9 cellular contexts compared by ENCODE assay signal in the genomic region with DNA sequence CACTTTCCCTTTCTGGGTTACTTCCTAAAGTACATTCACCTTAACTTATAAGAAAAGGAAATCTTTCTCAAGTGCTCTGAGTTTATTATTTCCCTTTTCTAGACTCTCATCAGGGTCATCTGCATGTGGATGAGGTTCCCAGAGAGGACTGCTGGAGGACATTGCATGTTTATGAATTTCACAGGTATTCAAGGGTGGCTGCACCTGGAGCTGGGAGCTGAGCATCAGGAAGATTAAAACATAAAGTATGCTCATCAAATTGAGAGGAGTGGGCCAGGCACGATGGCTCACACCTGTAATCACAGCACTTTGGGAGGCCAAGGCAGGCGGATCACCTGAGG. TPM values are rescaled to one million over a fixed set of nuclear protein-coding genes. Genes with fewer than 3 reads are reported as not detected.
A peak's percentile ranks its signal among the peaks of the same experiment; 100 is the strongest.
DNase-seq lines count a peak whose midpoint lies in the region; ATAC-seq, FAIRE-seq and TF ChIP-seq lines count a peak whose summit lies in the region.
"Had no signal": no experiment of that assay in that cellular context is flagged by ENCODE, and none has a peak within 500 bp of the region (broad histone marks: within the 10 kb centered on the region; RNA-seq: fewer than 3 reads in every experiment).

No MANE protein-coding gene starts in this region.

- peaks cover 21% of the 10 kb centered on the region for H3K4me1 Mint-ChIP-seq in activated naive CD4-positive, alpha-beta T cell treated with anti-CD3 and anti-CD28 coated beads, Interleukin-2, amount 50 U/mL, for 24 hours
- H3K4me1 Mint-ChIP-seq in activated T-helper 1 cell treated with anti-CD3 and anti-CD28 coated beads, Interleukin-12 subunit alpha, Interleukin-12 subunit beta, Interleukin-2, Interleukin-4 antibody, amounts not matched to agents 30 ng/mL and 10 ng/mL and 1 ng/mL, durations not matched to agents 14 hours and 24 hours and 36 hours (ENCODE audit: low read depth), result peaks cover 19% of the 10 kb centered on the region

- no peaks in the 10 kb centered on the region for H4K20me1 ChIP-seq in HepG2 (ENCODE audit: insufficient read depth, low read length)

- peak; percentile 37 for ATAC-seq in HepG2

- H3K79me2 ChIP-seq in HepG2 (ENCODE audit: insufficient read depth, low read length), result no peaks in the 10 kb centered on the region

- TF ChIP-seq RAD21 in HepG2 (CRISPR knock-in tag; IDR thresholded peaks at IDR 0.05), result no peak; the same call in 1 of the 2 replicates

- TF ChIP-seq POLR2A in HepG2 (IDR thresholded peaks at IDR 0.05; ENCODE audit: insufficient read depth in 1 of 2, low read depth in 2 of 2, low read length in 2 of 2) (no peak; a peak in 1 of 4 replicates), transverse colon (IDR thresholded peaks at IDR 0.05) (no peak)

- H3K27me3 ChIP-seq in HepG2 (ENCODE audit: control insufficient read depth in 1 of 2, insufficient read depth in 2 of 2, low read length in 2 of 2) (no peaks in the 10 kb centered on the region), transverse colon (no peaks in the 10 kb centered on the region)

- no peak for DNase-seq in activated naive CD4-positive, alpha-beta T cell treated with Interleukin-2 at 50 U/mL for 16 hours
- no peak for DNase-seq in activated T-helper 1 cell treated with anti-CD3 and anti-CD28 coated beads, Interleukin-12 subunit alpha, Interleukin-12 subunit beta, Interleukin-2, Interleukin-4 antibody, amounts not matched to agents 30 ng/mL and 10 ng/mL and 1 ng/mL, durations not matched to agents 14 hours and 24 hours and 36 hours (ENCODE audit: low spot score)
- DNase-seq in HepG2 (ENCODE audit: low spot score) (no peak), transverse colon (no peak), NCI-H2081 (lab: John Stamatoyannopoulos, UW) (no peak), LoVo (ENCODE audit: low spot score) (no peak), GM03348 (ENCODE audit: low spot score) (no peak)

- H3K9me3 ChIP-seq in HepG2 (ENCODE audit: low read length) (no peaks in the 10 kb centered on the region), transverse colon (no peaks in the 10 kb centered on the region)
- H3K9me3 ChIP-seq: mucosa of descending colon had no signal

- peak overlapping the region; percentile 99 for H3K27ac ChIP-seq in HepG2 (ENCODE audit: extremely low read length, insufficient read depth, low read length)
- peak overlapping the region; percentile 65 to 90 (median 76) for H3K27ac ChIP-seq in transverse colon

- intact Hi-C loops in activated T-helper 1 cell treated with anti-CD3 and anti-CD28 coated beads, Interleukin-12 subunit alpha, Interleukin-12 subunit beta, Interleukin-2, Interleukin-4 antibody, amounts not matched to agents 30 ng/mL and 10 ng/mL and 1 ng/mL, durations not matched to agents 14 hours and 24 hours and 36 hours (cut with micrococcal nuclease), result no loop called here
- intact Hi-C loops in HepG2 (cut with micrococcal nuclease; ENCODE audit: unreplicated experiment) (no loop called here), transverse colon (cut with DNase I; ENCODE audit: low total_unique reads) (no loop called here)

- H3K4me1 ChIP-seq in HepG2 (ENCODE audit: insufficient read depth, low read length), result peaks cover 85% of the 10 kb centered on the region
- peaks cover 6 to 14% (median 11%) of the 10 kb centered on the region in 4 donors for H3K4me1 ChIP-seq in transverse colon

- H3K9me3 Mint-ChIP-seq in activated naive CD4-positive, alpha-beta T cell treated with anti-CD3 and anti-CD28 coated beads, Interleukin-2, amount 50 U/mL, for 24 hours, result no peaks in the 10 kb centered on the region
- no peaks in the 10 kb centered on the region for H3K9me3 Mint-ChIP-seq in activated T-helper 1 cell treated with anti-CD3 and anti-CD28 coated beads, Interleukin-12 subunit alpha, Interleukin-12 subunit beta, Interleukin-2, Interleukin-4 antibody, amounts not matched to agents 30 ng/mL and 10 ng/mL and 1 ng/mL, durations not matched to agents 14 hours and 24 hours and 36 hours

- in situ Hi-C loops in HepG2 (cut with HindIII; ENCODE audit: extremely low pct_ligation_motif_present, low pct_unique_long_range_greater_than_20kb) (no loop called here), transverse colon (cut with MboI; ENCODE audit: low pct_ligation_motif_present in 1 of 4, low pct_unique_long_range_greater_than_20kb in 1 of 4, low sequenced_read_pairs in 3 of 4) (no loop called here)

- CTCF ChIA-PET in HepG2 (lab: Yijun Ruan, JAX; ENCODE audit: low intra/inter-chr PET ratio, low total read pairs), result interaction anchor here (0.7 kb wide), 1 partner anchor 198 kb away, joined by 3 read pairs; no protein-coding TSS in a partner anchor

- WGBS in HepG2 (ENCODE audit: low lambda C conversion rate), result 53% methylated on average over 2 of the region's 2 CpGs
- WGBS in transverse colon (ENCODE audit: low coverage in 1 of 2), 2 donors, result 78% methylated on average over 2 of the region's 2 CpGs; no CpG with 5 or more reads in 1 of the 2 donors

- POLR2A ChIA-PET in HepG2 (lab: Yijun Ruan, JAX), result interaction anchor here (1.0 to 4.9 kb wide), 9 partner anchors 9 to 218 kb away, joined by 3 to 33 read pairs (median 6); a partner anchor contains a TSS

- peak overlapping the region; percentile 37 for H3K4me3 Mint-ChIP-seq in activated naive CD4-positive, alpha-beta T cell treated with anti-CD3 and anti-CD28 coated beads, Interleukin-2, amount 50 U/mL, for 24 hours
- H3K4me3 Mint-ChIP-seq in activated T-helper 1 cell treated with anti-CD3 and anti-CD28 coated beads, Interleukin-12 subunit alpha, Interleukin-12 subunit beta, Interleukin-2, Interleukin-4 antibody, amounts not matched to agents 30 ng/mL and 10 ng/mL and 1 ng/mL, durations not matched to agents 14 hours and 24 hours and 36 hours, result peak overlapping the region; percentile 48

- TF ChIP-seq CTCF in HepG2 (CRISPR knock-in tag; IDR thresholded peaks at IDR 0.05) (no peak), transverse colon (IDR thresholded peaks at IDR 0.05) (no peak)

- no peaks in the 10 kb centered on the region for H3K27me3 Mint-ChIP-seq in activated naive CD4-positive, alpha-beta T cell treated with anti-CD3 and anti-CD28 coated beads, Interleukin-2, amount 50 U/mL, for 24 hours
- H3K27me3 Mint-ChIP-seq in activated T-helper 1 cell treated with anti-CD3 and anti-CD28 coated beads, Interleukin-12 subunit alpha, Interleukin-12 subunit beta, Interleukin-2, Interleukin-4 antibody, amounts not matched to agents 30 ng/mL and 10 ng/mL and 1 ng/mL, durations not matched to agents 14 hours and 24 hours and 36 hours (ENCODE audit: insufficient read depth), result no peaks in the 10 kb centered on the region

- BruUV-seq in HepG2 (replicated peaks; lab: Mats Ljungman, UMichigan), result no TSS peak

- peak overlapping the region; percentile 91 for H3K27ac Mint-ChIP-seq in activated naive CD4-positive, alpha-beta T cell treated with anti-CD3 and anti-CD28 coated beads, Interleukin-2, amount 50 U/mL, for 24 hours
- H3K27ac Mint-ChIP-seq in activated T-helper 1 cell treated with anti-CD3 and anti-CD28 coated beads, Interleukin-12 subunit alpha, Interleukin-12 subunit beta, Interleukin-2, Interleukin-4 antibody, amounts not matched to agents 30 ng/mL and 10 ng/mL and 1 ng/mL, durations not matched to agents 14 hours and 24 hours and 36 hours, result peak overlapping the region; percentile 95

- H3K4me2 ChIP-seq in HepG2 (ENCODE audit: low read depth, low read length), result peak overlapping the region; percentile 52

- H3K9ac ChIP-seq in HepG2 (ENCODE audit: insufficient read depth, low read depth, low read length), result peak overlapping the region; percentile 77

- no peaks in the 10 kb centered on the region for H3K36me3 Mint-ChIP-seq in activated naive CD4-positive, alpha-beta T cell treated with anti-CD3 and anti-CD28 coated beads, Interleukin-2, amount 50 U/mL, for 24 hours
- H3K36me3 Mint-ChIP-seq in activated T-helper 1 cell treated with anti-CD3 and anti-CD28 coated beads, Interleukin-12 subunit alpha, Interleukin-12 subunit beta, Interleukin-2, Interleukin-4 antibody, amounts not matched to agents 30 ng/mL and 10 ng/mL and 1 ng/mL, durations not matched to agents 14 hours and 24 hours and 36 hours (ENCODE audit: low read depth), result no peaks in the 10 kb centered on the region

- H3K4me3 ChIP-seq in HepG2 (replicated peaks in 1 of 3; ENCODE audit: insufficient read depth in 1 of 3, low read depth in 2 of 3, low read length in 3 of 3), result no peak overlapping the region; a peak in 1 of 6 replicates
- no peak overlapping the region for H3K4me3 ChIP-seq in transverse colon
- H3K4me3 ChIP-seq: mucosa of descending colon had no signal

- TF ChIP-seq EP300 in HepG2 (IDR thresholded peaks at IDR 0.05; ENCODE audit: low read depth in 2 of 2, low read length in 2 of 2) (no peak), HepG2 (CRISPR knock-in tag; IDR thresholded peaks at IDR 0.05; ENCODE audit: borderline replicate concordance) (no peak), transverse colon (IDR thresholded peaks at IDR 0.05; ENCODE audit: low read depth) (no peak)

- no peak overlapping the region for H2AFZ ChIP-seq in HepG2 (ENCODE audit: low read length)

- FAIRE-seq in HepG2 (lab: Jason Lieb, UNC), result no peak

- H3K36me3 ChIP-seq in HepG2 (replicated peaks in 1 of 2; ENCODE audit: control insufficient read depth in 1 of 2, insufficient read depth in 2 of 2, low read length in 2 of 2) (no peaks in the 10 kb centered on the region), transverse colon (no peaks in the 10 kb centered on the region)

RNA-seq across cellular contexts. Expression of a gene that starts 34.7 kb away (rescaled TPM):
- 53.3 and 57.2 TPM in 2 replicates for total RNA-seq in activated T-helper 1 cell treated with anti-CD3 and anti-CD28 coated beads, Interleukin-12 subunit alpha, Interleukin-12 subunit beta, Interleukin-2, Interleukin-4 antibody, amounts not matched to agents 30 ng/mL and 10 ng/mL and 1 ng/mL, durations not matched to agents 14 hours and 24 hours and 36 hours
- total RNA-seq in HepG2 (2016; rRNA removed; fragmentation: Illumina TruSeq; extraction: Trizol) (173 and 246 TPM in 2 replicates), transverse colon (100 to 1,000 TPM in 1 of 4 donors, 10 to 100 TPM in 3; 34.0 to 150 (median 76.1) TPM)
- 50.1 and 56.5 TPM in 2 replicates for total RNA-seq in HepG2 (2016; cell fraction: cytosol; rRNA removed; fragmentation: Illumina TruSeq; extraction: Trizol; ENCODE audit: low read depth)
- total RNA-seq in HepG2 (2016; cell fraction: insoluble cytoplasmic fraction; rRNA removed; fragmentation: Illumina TruSeq; extraction: Trizol), result 166 and 239 TPM in 2 replicates
- total RNA-seq in HepG2 (2016; cell fraction: membrane; rRNA removed; fragmentation: Illumina TruSeq; extraction: Trizol), result 84.9 and 96.5 TPM in 2 replicates
- total RNA-seq in HepG2 (2016; cell fraction: nucleus; rRNA removed; fragmentation: Illumina TruSeq; extraction: Trizol), result 91.2 and 93.1 TPM in 2 replicates
- polyA plus RNA-seq in HepG2 (2011; rRNA removed), result 822 and 951 TPM in 2 replicates
- 1,188 and 1,378 TPM in 2 replicates for polyA plus RNA-seq in HepG2 (2011; cell fraction: cytosol; rRNA removed)
- 444 and 605 TPM in 2 replicates for polyA plus RNA-seq in HepG2 (2011; cell fraction: nucleus; rRNA removed)
- 656 and 669 TPM in 2 replicates for polyA plus RNA-seq in HepG2 (2012)
- polyA plus RNA-seq in HepG2 (2016; cell fraction: cytosol; fragmentation: Illumina TruSeq; extraction: Trizol; ENCODE audit: low read depth), result 43.1 and 46.9 TPM in 2 replicates
- polyA plus RNA-seq in HepG2 (2016; cell fraction: insoluble cytoplasmic fraction; fragmentation: Illumina TruSeq; extraction: Trizol; ENCODE audit: low read depth), result 237 and 238 TPM in 2 replicates
- polyA plus RNA-seq in HepG2 (2016; cell fraction: membrane; fragmentation: Illumina TruSeq; extraction: Trizol; ENCODE audit: low read depth), result 58.7 and 59.1 TPM in 2 replicates
- 110 and 124 TPM in 2 replicates for polyA plus RNA-seq in HepG2 (2016; cell fraction: nucleus; fragmentation: Illumina TruSeq; extraction: Trizol; ENCODE audit: insufficient read depth, low read depth)
- 19.7 and 3,602 TPM in 2 replicates for polyA minus RNA-seq in HepG2 (2011; rRNA and poly(A)+ RNA removed; ENCODE audit: low replicate concordance)
- polyA minus RNA-seq in HepG2 (2011; cell fraction: cytosol; rRNA and poly(A)+ RNA removed), result 634 and 723 TPM in 2 replicates
- polyA minus RNA-seq in HepG2 (2011; cell fraction: nucleus; rRNA and poly(A)+ RNA removed), result 230 and 413 TPM in 2 replicates

RNA-seq across cellular contexts. Expression of a gene that starts 59.3 kb away (rescaled TPM):
- total RNA-seq in activated T-helper 1 cell treated with anti-CD3 and anti-CD28 coated beads, Interleukin-12 subunit alpha, Interleukin-12 subunit beta, Interleukin-2, Interleukin-4 antibody, amounts not matched to agents 30 ng/mL and 10 ng/mL and 1 ng/mL, durations not matched to agents 14 hours and 24 hours and 36 hours, result 31.8 and 31.9 TPM in 2 replicates
- 31.1 and 51.3 TPM in 2 replicates for total RNA-seq in HepG2 (2016; rRNA removed; fragmentation: Illumina TruSeq; extraction: Trizol)
- 8.8 and 9.4 TPM in 2 replicates for total RNA-seq in HepG2 (2016; cell fraction: cytosol; rRNA removed; fragmentation: Illumina TruSeq; extraction: Trizol; ENCODE audit: low read depth)
- 28.3 and 49.0 TPM in 2 replicates for total RNA-seq in HepG2 (2016; cell fraction: insoluble cytoplasmic fraction; rRNA removed; fragmentation: Illumina TruSeq; extraction: Trizol)
- total RNA-seq in HepG2 (2016; cell fraction: membrane; rRNA removed; fragmentation: Illumina TruSeq; extraction: Trizol), result 13.2 and 16.4 TPM in 2 replicates
- total RNA-seq in HepG2 (2016; cell fraction: nucleus; rRNA removed; fragmentation: Illumina TruSeq; extraction: Trizol), result 28.7 and 30.6 TPM in 2 replicates
- polyA plus RNA-seq in HepG2 (2011; rRNA removed), result 6.2 and 9.8 TPM in 2 replicates
- 3.9 and 4.5 TPM in 2 replicates for polyA plus RNA-seq in HepG2 (2011; cell fraction: cytosol; rRNA removed)
- polyA plus RNA-seq in HepG2 (2011; cell fraction: nucleus; rRNA removed), result 5.5 and 6.2 TPM in 2 replicates
- polyA plus RNA-seq in HepG2 (2012), result 8.1 and 13.3 TPM in 2 replicates
- polyA plus RNA-seq in HepG2 (2016; cell fraction: cytosol; fragmentation: Illumina TruSeq; extraction: Trizol; ENCODE audit: low read depth), result 0.77 and 1.1 TPM in 2 replicates
- 25.0 and 27.9 TPM in 2 replicates for polyA plus RNA-seq in HepG2 (2016; cell fraction: insoluble cytoplasmic fraction; fragmentation: Illumina TruSeq; extraction: Trizol; ENCODE audit: low read depth)
- 3.1 and 3.4 TPM in 2 replicates for polyA plus RNA-seq in HepG2 (2016; cell fraction: membrane; fragmentation: Illumina TruSeq; extraction: Trizol; ENCODE audit: low read depth)
- 36.4 and 41.0 TPM in 2 replicates for polyA plus RNA-seq in HepG2 (2016; cell fraction: nucleus; fragmentation: Illumina TruSeq; extraction: Trizol; ENCODE audit: insufficient read depth, low read depth)
- 10.4 and 16.3 TPM in 2 replicates for polyA minus RNA-seq in HepG2 (2011; rRNA and poly(A)+ RNA removed; ENCODE audit: low replicate concordance)
- 9.9 and 12.0 TPM in 2 replicates for polyA minus RNA-seq in HepG2 (2011; cell fraction: cytosol; rRNA and poly(A)+ RNA removed)
- 21.0 and 21.8 TPM in 2 replicates for polyA minus RNA-seq in HepG2 (2011; cell fraction: nucleus; rRNA and poly(A)+ RNA removed)
- total RNA-seq in transverse colon, result 1 to 10 TPM; 1.4 to 8.9 (median 6.3) TPM
